8 cellular contexts compared by ENCODE assay signal in the genomic region with DNA sequence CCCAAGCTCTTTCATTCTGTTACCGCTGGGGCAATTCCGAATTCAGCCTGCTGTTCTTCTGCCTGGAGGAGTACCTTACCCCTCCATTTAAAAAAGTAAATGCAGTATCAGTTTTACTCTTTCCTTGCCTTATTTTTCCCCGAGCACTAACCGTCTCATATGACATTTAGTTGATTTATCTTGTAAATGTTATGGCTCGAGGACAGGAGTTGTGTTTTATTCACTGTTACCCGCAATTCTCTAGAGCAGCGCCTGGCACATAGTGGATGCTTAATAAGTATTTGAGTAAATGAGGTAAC.
DNase-seq lines count a peak whose midpoint lies in the region; ATAC-seq and TF ChIP-seq lines count a peak whose summit lies in the region.

No MANE protein-coding gene starts in this region.

- H3K4me3 ChIP-seq in cardiac fibroblast (replicated peaks in 1 of 2; ENCODE audit: low read depth in 2 of 2, low read length in 2 of 2) (peak overlapping the region; percentile 71 to 78), neutrophil (ENCODE audit: low read depth in 1 of 2, low read length in 1 of 2) (peak overlapping the region; percentile 64 to 78)

- H3K27me3 ChIP-seq in neutrophil: no peaks in the 10 kb centered on the region

- TF ChIP-seq CTCF in cardiac fibroblast (IDR thresholded peaks at IDR 0.05; ENCODE audit: low read depth, low read length) (peak; percentile 32), neutrophil (IDR thresholded peaks at IDR 0.05) (no peak)

- no peak for DNase-seq in cardiac fibroblast (ENCODE audit: low read depth in 2 of 2)
- no peak for DNase-seq in SKM-1 (lab: John Stamatoyannopoulos, UW; ENCODE audit: unreplicated experiment)
- no peak for DNase-seq in AG08396 (ENCODE audit: low spot score)
- no peak for DNase-seq in cerebellar cortex (ENCODE audit: low spot score)
- no peak for DNase-seq in NCI-H2227 treated with DMSO at 0.1 percent for 48 hours (lab: John Stamatoyannopoulos, UW)

- peak overlapping the region; percentile 83 for H3K27ac ChIP-seq in neutrophil

- ATAC-seq in GM19351 (IDR thresholded peaks at IDR 0.05; ENCODE audit: unreplicated experiment): peak; percentile 0
- peak; percentile 0 for ATAC-seq in HG03432 (IDR thresholded peaks at IDR 0.05; ENCODE audit: unreplicated experiment)

- H3K36me3 ChIP-seq in neutrophil: no peaks in the 10 kb centered on the region

- no peaks in the 10 kb centered on the region for H3K9me3 ChIP-seq in neutrophil

- H3K4me1 ChIP-seq in neutrophil (ENCODE audit: control insufficient read depth in 1 of 2, insufficient read depth in 1 of 2, low read depth in 1 of 2, low read length in 1 of 2): peaks cover 15 to 19% of the 10 kb centered on the region in 2 experiments
